8 cellular contexts compared by ENCODE assay signal in genomic region chr7:128904381-128905197, GRCh38. TPM values are rescaled to one million over a fixed set of nuclear protein-coding genes. Genes with fewer than 3 reads are reported as not detected.
A peak's percentile ranks its signal among the peaks of the same experiment; 100 is the strongest.
DNase-seq lines count a peak whose midpoint lies in the region; ATAC-seq and TF ChIP-seq lines count a peak whose summit lies in the region.

No MANE protein-coding gene starts in this region.

- no peak overlapping the region for H3K27ac ChIP-seq in ovary

- peak in 1 of 3 donors; percentile 11 for TF ChIP-seq CTCF in ovary (IDR thresholded peaks at IDR 0.05)

- ATAC-seq in GM21786 (IDR thresholded peaks at IDR 0.05; ENCODE audit: unreplicated experiment), result peak; percentile 50
- peak; percentile 52 for ATAC-seq in left ventricle myocardium superior

- WGBS in ovary, 3 donors, result 46 to 48% (median 47%) methylated on average over 8 of the region's 8 CpGs

- no peak for TF ChIP-seq EP300 in ovary (IDR thresholded peaks at IDR 0.05)

- H3K9me3 ChIP-seq in ovary, result no peaks in the 10 kb centered on the region

- TF ChIP-seq POLR2A in ovary (IDR thresholded peaks at IDR 0.05), result no peak

- no peaks in the 10 kb centered on the region for H3K27me3 ChIP-seq in ovary

- H3K36me3 ChIP-seq in ovary, result no peaks in the 10 kb centered on the region

- H3K4me3 ChIP-seq in ovary, result no peak overlapping the region

- H3K4me1 ChIP-seq in ovary (ENCODE audit: insufficient read depth), result no peaks in the 10 kb centered on the region

- intact Hi-C loops in left ventricle myocardium superior (cut with micrococcal nuclease), result loop anchor here (10.0 kb wide), 1 partner anchor 200 kb away; no protein-coding TSS in a partner anchor
- intact Hi-C loops in ovary (cut with DNase I), result loop anchor here in 3 of 4 donors (5.0 to 10.0 kb wide), 3 partner anchors 173 to 190 kb away; no protein-coding TSS in a partner anchor

- DNase-seq in NCI-H1436 (lab: John Stamatoyannopoulos, UW) (peak; percentile 47), NCI-H1436 treated with DMSO at 0.1 percent for 48 hours (lab: John Stamatoyannopoulos, UW) (no peak), NCI-H2196 (lab: John Stamatoyannopoulos, UW; ENCODE audit: unreplicated experiment) (peak; percentile 69), amniotic epithelial cell (ENCODE audit: low read depth) (peak; percentile 45), left ventricle myocardium superior (no peak), smooth muscle cell of the brain vasculature (ENCODE audit: low read depth, low spot score) (peak; percentile 15), ovary (no peak)

RNA-seq across cellular contexts. Expression of gene KCP, which starts 5.9 kb away (rescaled TPM):
- total RNA-seq in left ventricle myocardium superior (0.12 TPM), ovary (1 to 10 TPM in 1 of 7 donors, under 1 TPM in 3, not detected in 3; 0.15 to 1.8 (median 0.21) TPM)
- polyA plus RNA-seq in ovary, result under 1 TPM in 1 of 2 donors, not detected in 1; 0.05 TPM

RNA-seq across cellular contexts. Expression of gene IRF5, which starts 33.1 kb away (rescaled TPM):
- total RNA-seq in left ventricle myocardium superior, result 2.9 TPM
- 1 to 10 TPM; 2.2 to 6.5 (median 3.1) TPM for total RNA-seq in ovary
- 1 to 10 TPM; 2.1 to 2.2 TPM for polyA plus RNA-seq in ovary

RNA-seq across cellular contexts. Expression of gene ATP6V1F, which starts 41.9 kb away (rescaled TPM):
- total RNA-seq in left ventricle myocardium superior, result 115 TPM
- total RNA-seq in ovary, result 100 to 1,000 TPM in 1 of 7 donors, 10 to 100 TPM in 6; 57.3 to 108 (median 85.0) TPM
- polyA plus RNA-seq in ovary, result 100 to 1,000 TPM in 1 of 2 donors, 10 to 100 TPM in 1; 98.2 to 128 TPM

Comparison
In these comparisons a context has a peak if more than half of its experiments do, and no peak if none do; other contexts are left out.
1. DNase-seq: peak in NCI-H1436 (single experiment), NCI-H2196 (single experiment), amniotic epithelial cell (single experiment) and smooth muscle cell of the brain vasculature (single experiment); none in NCI-H1436 treated with DMSO at 0.1 percent for 48 hours (single experiment), left ventricle myocardium superior (single experiment) and ovary (0 of 5).